8 cellular contexts compared by ENCODE assay signal in genomic region chr6:118187568-118188164, GRCh38.
A peak's percentile ranks its signal among the peaks of the same experiment; 100 is the strongest.
DNase-seq lines count a peak whose midpoint lies in the region; ATAC-seq lines count a peak whose summit lies in the region.
"Had no signal": no experiment of that assay in that cellular context is flagged by ENCODE, and none has a peak within 500 bp of the region (broad histone marks: within the 10 kb centered on the region; RNA-seq: fewer than 3 reads in every experiment).

No MANE protein-coding gene starts in this region.

- peaks cover 9% of the 10 kb centered on the region for H3K4me1 Mint-ChIP-seq in T-helper 17 cell

- no peaks in the 10 kb centered on the region for H3K36me3 ChIP-seq in mesodermal cell (ENCODE audit: control insufficient read depth, insufficient read depth, low read length)
- H3K36me3 ChIP-seq: SJSA1 had no signal

- peak overlapping the region; percentile 8 for H3K27ac Mint-ChIP-seq in T-helper 17 cell

- H3K27ac ChIP-seq in mesodermal cell (ENCODE audit: low read depth, low read length, severe bottlenecking): peak overlapping the region; percentile 75
- H3K27ac ChIP-seq: SJSA1 had no signal

- peaks cover 8% of the 10 kb centered on the region for H3K27me3 Mint-ChIP-seq in T-helper 17 cell

- ATAC-seq in GM19023 (IDR thresholded peaks at IDR 0.05; ENCODE audit: unreplicated experiment) (peak; percentile 37), HG02852 (IDR thresholded peaks at IDR 0.05; ENCODE audit: unreplicated experiment) (peak; percentile 49), T-helper 17 cell (no peak)

- H3K36me3 Mint-ChIP-seq in T-helper 17 cell (ENCODE audit: low read depth): no peaks in the 10 kb centered on the region

- DNase-seq in T-helper 17 cell (no peak), DMS53 treated with DMSO at 0.1 percent for 48 hours (lab: John Stamatoyannopoulos, UW; ENCODE audit: unreplicated experiment) (no peak), amniotic stem cell (lab: John Stamatoyannopoulos, UW) (no peak), HT-29 (ENCODE audit: low spot score) (no peak)

- H3K4me3 ChIP-seq in mesodermal cell (ENCODE audit: extremely low read depth, insufficient read depth, low read length, poor library complexity, severe bottlenecking): no peak overlapping the region
- H3K4me3 ChIP-seq: SJSA1 had no signal

- H3K4me3 Mint-ChIP-seq in T-helper 17 cell: peak overlapping the region; percentile 7

- WGBS in mesodermal cell (ENCODE audit: insufficient coverage in 2 of 2), 2 experiments: no CpG with 5 or more reads among the region's 3 CpGs

- H3K9me3 ChIP-seq in T-helper 17 cell (ENCODE audit: control insufficient read depth, low read length, poor library complexity, severe bottlenecking): no peaks in the 10 kb centered on the region
- no peaks in the 10 kb centered on the region for H3K9me3 ChIP-seq in mesodermal cell (ENCODE audit: control insufficient read depth, low read length)
- H3K9me3 ChIP-seq: SJSA1 had no signal

- no peaks in the 10 kb centered on the region for H3K4me1 ChIP-seq in mesodermal cell (ENCODE audit: control insufficient read depth, insufficient read depth, low read length, poor library complexity, severe bottlenecking)
- H3K4me1 ChIP-seq: SJSA1 had no signal
